ENCODE assay signal across 14 cellular contexts in the genomic region with DNA sequence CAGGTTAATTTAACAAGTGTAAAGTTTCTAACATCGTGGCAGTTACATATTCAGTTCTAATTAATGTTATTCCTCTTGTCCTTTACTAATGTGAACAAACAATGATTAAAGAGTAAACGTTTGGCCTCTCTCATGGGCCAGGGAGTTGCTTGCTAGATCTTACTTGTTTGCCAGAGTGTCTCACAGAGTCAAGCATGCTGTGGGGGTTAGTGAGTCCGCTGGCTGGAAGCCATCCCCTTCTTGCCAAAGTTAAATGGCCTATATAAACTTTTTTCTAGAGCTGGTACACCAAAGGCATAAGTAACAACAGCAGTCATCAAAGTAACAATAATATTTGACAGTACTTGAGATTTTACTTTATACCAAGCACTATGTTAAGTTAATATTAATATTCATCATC.
A peak's percentile ranks its signal among the peaks of the same experiment; 100 is the strongest.
DNase-seq lines count a peak whose midpoint lies in the region; ATAC-seq and TF ChIP-seq lines count a peak whose summit lies in the region.
"Had no signal": no experiment of that assay in that cellular context is flagged by ENCODE, and none has a peak within 500 bp of the region (broad histone marks: within the 10 kb centered on the region; RNA-seq: fewer than 3 reads in every experiment).

No MANE protein-coding gene starts in this region.

- no peaks in the 10 kb centered on the region for H3K36me3 ChIP-seq in lung (ENCODE audit: control insufficient read depth in 2 of 2, insufficient read depth in 2 of 2, low read length in 2 of 2)
- no peaks in the 10 kb centered on the region for H3K36me3 ChIP-seq in esophagus squamous epithelium

- WGBS in lung, 2 donors: 33 to 57% methylated on average over 3 of the region's 3 CpGs
- WGBS in esophagus squamous epithelium, 2 donors: 15 to 18% methylated on average over 3 of the region's 3 CpGs

- H3K27me3 ChIP-seq in lung (ENCODE audit: control insufficient read depth, insufficient read depth) (no peaks in the 10 kb centered on the region), esophagus squamous epithelium (no peaks in the 10 kb centered on the region)
- H3K27me3 ChIP-seq: foreskin keratinocyte had no signal

- H3K4me1 ChIP-seq in lung (ENCODE audit: control insufficient read depth in 2 of 2, insufficient read depth in 2 of 2, low read length in 2 of 2): no peaks in the 10 kb centered on the region
- H3K4me1 ChIP-seq in esophagus squamous epithelium: peaks cover 0 to 13% (median 0%) of the 10 kb centered on the region in 3 donors
- H3K4me1 ChIP-seq: foreskin keratinocyte had no signal

- no peak for TF ChIP-seq POLR2A in esophagus squamous epithelium (IDR thresholded peaks at IDR 0.05)

- DNase-seq in LNCaP clone FGC (ENCODE audit: low read depth): peak; percentile 75
- DNase-seq in choroid plexus epithelial cell (ENCODE audit: low read depth): peak; percentile 61
- no peak for DNase-seq in lung (ENCODE audit: low spot score)
- DNase-seq in substantia nigra (lab: John Stamatoyannopoulos, UW): peak in 27 of 49 donors; percentile 0 to 70 (median 17)
- no peak for DNase-seq in activated gamma-delta T cell treated with Interleukin-2 at 50 U/mL for 16 hours
- no peak for DNase-seq in esophagus squamous epithelium (lab: John Stamatoyannopoulos, UW)
- DNase-seq: activated CD4-positive, alpha-beta T cell treated with anti-CD3 and anti-CD28 coated beads, Interleukin-2, amount 50 U/mL, for 48 hours; activated gamma-delta T cell; CD8-positive, alpha-beta memory T cell; MM.1S; T-helper 9 cell had no signal

- no peak overlapping the region for H3K4me3 ChIP-seq in LNCaP clone FGC (ENCODE audit: low read depth, low read length)
- H3K4me3 ChIP-seq in choroid plexus epithelial cell (ENCODE audit: low read depth, low read length): no peak overlapping the region
- H3K4me3 ChIP-seq in lung: no peak overlapping the region
- H3K4me3 ChIP-seq in esophagus squamous epithelium: no peak overlapping the region

- ATAC-seq in lung (ENCODE audit: insufficient read depth, low FRiP score) (peak; percentile 46), GM18498 (IDR thresholded peaks at IDR 0.05; ENCODE audit: unreplicated experiment) (no peak), GM18870 (IDR thresholded peaks at IDR 0.05; ENCODE audit: unreplicated experiment) (no peak)
- ATAC-seq: foreskin keratinocyte had no signal

- intact Hi-C loops in esophagus squamous epithelium (cut with DNase I): no loop called here

- H3K27ac ChIP-seq in lung (ENCODE audit: low read depth in 1 of 2, low read length in 1 of 2) (no peak overlapping the region), substantia nigra (ENCODE audit: low read depth, low read length, poor library complexity, severe bottlenecking) (no peak overlapping the region), esophagus squamous epithelium (no peak overlapping the region)
- H3K27ac ChIP-seq: foreskin keratinocyte had no signal

- TF ChIP-seq CTCF in LNCaP clone FGC (IDR thresholded peaks at IDR 0.05; ENCODE audit: control insufficient read depth, extremely low read depth, insufficient read depth): no peak
- TF ChIP-seq CTCF in choroid plexus epithelial cell (conservative IDR thresholded peaks at IDR 0.05; ENCODE audit: low read depth, low read length): no peak
- no peak for TF ChIP-seq CTCF in lung (IDR thresholded peaks at IDR 0.05; ENCODE audit: control extremely low read depth, extremely low read depth)
- no peak for TF ChIP-seq CTCF in esophagus squamous epithelium (IDR thresholded peaks at IDR 0.05)

- no peaks in the 10 kb centered on the region for H3K9me3 ChIP-seq in lung (ENCODE audit: control insufficient read depth in 2 of 2, insufficient read depth in 1 of 2, low read length in 1 of 2)
- no peaks in the 10 kb centered on the region for H3K9me3 ChIP-seq in esophagus squamous epithelium

Comparison
In these comparisons a context has a peak if more than half of its experiments do, and no peak if none do; other contexts are left out.
1. DNase-seq: peak in LNCaP clone FGC (single experiment), choroid plexus epithelial cell (single experiment) and substantia nigra (27 of 49); none in lung (single experiment), activated gamma-delta T cell treated with Interleukin-2 at 50 U/mL for 16 hours (single experiment) and esophagus squamous epithelium (single experiment).